In genomic region chr22:39090426-39091064, GRCh38 we compare ENCODE assay signal across 10 cellular contexts. TPM values are rescaled to one million over a fixed set of nuclear protein-coding genes. Genes with fewer than 3 reads are reported as not detected.
DNase-seq lines count a peak whose midpoint lies in the region; ATAC-seq, FAIRE-seq and TF ChIP-seq lines count a peak whose summit lies in the region.
"Had no signal": no experiment of that assay in that cellular context is flagged by ENCODE, and none has a peak within 500 bp of the region (broad histone marks: within the 10 kb centered on the region; RNA-seq: fewer than 3 reads in every experiment).

No MANE protein-coding gene starts in this region.

- H3K36me3 ChIP-seq in BLaER1 = peaks cover 4% of the 10 kb centered on the region; the same call in 1 of the 2 replicates
- H3K36me3 ChIP-seq in small intestine (ENCODE audit: control insufficient read depth in 2 of 2, insufficient read depth in 2 of 2, low read length in 2 of 2) = no peaks in the 10 kb centered on the region
- no peaks in the 10 kb centered on the region for H3K36me3 ChIP-seq in WERI-Rb-1
- H3K36me3 ChIP-seq: thoracic aorta had no signal

- H3K27me3 Mint-ChIP-seq in T-cell = no peaks in the 10 kb centered on the region

- H3K4me1 Mint-ChIP-seq in T-cell = peaks cover 81 to 88% (median 86%) of the 10 kb centered on the region in 3 donors

- H3K4me1 ChIP-seq in BLaER1 (peaks cover 35% of the 10 kb centered on the region), small intestine (ENCODE audit: control insufficient read depth in 2 of 2, insufficient read depth in 1 of 2, low read depth in 1 of 2, low read length in 1 of 2) (no peaks in the 10 kb centered on the region)

- ATAC-seq in T-cell (replicated peaks in 1 of 4) (peak; percentile 83 to 86 (median 86)), GM21515 (IDR thresholded peaks at IDR 0.05; ENCODE audit: unreplicated experiment) (no peak), HG03460 (IDR thresholded peaks at IDR 0.05; ENCODE audit: unreplicated experiment) (no peak)

- peak overlapping the region; percentile 29 for H3K27ac ChIP-seq in BLaER1
- peak overlapping the region; percentile 27 to 82 for H3K27ac ChIP-seq in small intestine (ENCODE audit: low read depth in 1 of 2, low read length in 1 of 2)
- H3K27ac ChIP-seq in WERI-Rb-1 = no peak overlapping the region
- H3K27ac ChIP-seq: thoracic aorta had no signal

- CTCF ChIA-PET in T-cell (lab: Charles Lee) = interaction anchor here in 1 of 2 donors (0.6 kb wide), 1 partner anchor 75 kb away, joined by 4 read pairs; no protein-coding TSS in a partner anchor

- no peaks in the 10 kb centered on the region for H4K20me1 ChIP-seq in BLaER1

- peak overlapping the region; percentile 53 for H3K4me2 ChIP-seq in BLaER1

- peak overlapping the region; percentile 64 to 78 (median 73) for H3K4me3 Mint-ChIP-seq in T-cell
- H3K4me3 Mint-ChIP-seq: HFFc6 had no signal

- no peaks in the 10 kb centered on the region for H3K27me3 ChIP-seq in BLaER1
- H3K27me3 ChIP-seq in small intestine (ENCODE audit: control insufficient read depth in 2 of 2, insufficient read depth in 2 of 2, low read length in 2 of 2) = no peaks in the 10 kb centered on the region
- H3K27me3 ChIP-seq in WERI-Rb-1 (ENCODE audit: insufficient read depth, low read depth, severe bottlenecking) = no peaks in the 10 kb centered on the region

- POLR2A ChIA-PET in T-cell (lab: Charles Lee) = interaction anchor here in 1 of 2 donors (1.0 kb wide), 1 partner anchor 10 kb away, joined by 4 read pairs; no protein-coding TSS in a partner anchor

- 0 out of 2 replicates have a peak overlapping the region, but pooled peaks have one; percentile 17 for H3K9ac ChIP-seq in BLaER1

- DNase-seq in T-cell = peak; percentile 73 to 91 (median 86)
- DNase-seq in activated gamma-delta T cell treated with Interleukin-2 at 50 U/mL for 16 hours = peak; percentile 93
- DNase-seq in small intestine = peak; percentile 59
- DNase-seq in middle frontal gyrus (ENCODE audit: extremely low spot score, low spot score) = no peak
- DNase-seq in WERI-Rb-1 = no peak
- DNase-seq: HFFc6 had no signal

- FAIRE-seq in small intestine (lab: Jason Lieb, UNC) = no peak

- H3K4me3 ChIP-seq in BLaER1 (no peak overlapping the region), small intestine (ENCODE audit: low read depth in 1 of 2, low read length in 2 of 2) (no peak overlapping the region), WERI-Rb-1 (ENCODE audit: low read depth, low read length) (no peak overlapping the region)
- H3K4me3 ChIP-seq: thoracic aorta had no signal

- H3K27ac Mint-ChIP-seq in T-cell = peak overlapping the region; percentile 92 to 98
- H3K27ac Mint-ChIP-seq: HFFc6 had no signal

- H3K9me3 ChIP-seq in BLaER1 = no peaks in the 10 kb centered on the region
- H3K9me3 ChIP-seq in small intestine (ENCODE audit: control insufficient read depth, low read depth) = no peaks in the 10 kb centered on the region
- no peaks in the 10 kb centered on the region for H3K9me3 ChIP-seq in WERI-Rb-1 (ENCODE audit: severe bottlenecking)
- H3K9me3 ChIP-seq: thoracic aorta had no signal

- no peaks in the 10 kb centered on the region for H3K9me3 Mint-ChIP-seq in T-cell
- H3K9me3 Mint-ChIP-seq: HFFc6 had no signal

- WGBS in small intestine, 3 donors = 48 to 57% (median 49%) methylated on average over 15 of the region's 15 CpGs

- TF ChIP-seq CTCF in WERI-Rb-1 (IDR thresholded peaks at IDR 0.05; ENCODE audit: low read depth, low read length) = no peak

- peaks cover 18% of the 10 kb centered on the region for H3K36me3 Mint-ChIP-seq in T-cell

RNA-seq across cellular contexts. Expression of gene APOBEC3H, which starts 6.5 kb away (rescaled TPM):
- total RNA-seq in T-cell = 1 to 10 TPM; 1.1 to 6.9 (median 6.1) TPM
- polyA plus RNA-seq in small intestine = under 1 TPM in 1 of 3 donors, not detected in 2; 0.12 TPM

RNA-seq across cellular contexts. Expression of gene APOBEC3G, which starts 13.5 kb away (rescaled TPM):
- total RNA-seq in T-cell = 10 to 100 TPM; 29.7 to 71.3 (median 62.7) TPM
- polyA plus RNA-seq in small intestine = 1 to 10 TPM; 1.3 to 8.0 (median 7.0) TPM

RNA-seq across cellular contexts. Expression of gene APOBEC3F, which starts 49.9 kb away (rescaled TPM):
- 10 to 100 TPM; 14.3 to 29.1 (median 18.5) TPM for total RNA-seq in T-cell
- polyA plus RNA-seq in small intestine = 1 to 10 TPM; 3.4 to 4.4 (median 3.8) TPM

Comparison
In these comparisons a context has a peak if more than half of its experiments do, and no peak if none do; other contexts are left out.
1. ATAC-seq: peak in T-cell (4 of 4); none in GM21515 (single experiment) and HG03460 (single experiment).
2. DNase-seq: peak in T-cell (34 of 34), activated gamma-delta T cell treated with Interleukin-2 at 50 U/mL for 16 hours (single experiment) and small intestine (single experiment); none in middle frontal gyrus (single experiment) and WERI-Rb-1 (single experiment).